Comparison of ENCODE assay signal across 8 cellular contexts in genomic region chr3:11720220-11721113, GRCh38.
DNase-seq lines count a peak whose midpoint lies in the region; ATAC-seq and TF ChIP-seq lines count a peak whose summit lies in the region.

No MANE protein-coding gene starts in this region.

- H3K36me3 Mint-ChIP-seq in IgD-negative memory B cell, result no peaks in the 10 kb centered on the region
- no peaks in the 10 kb centered on the region for H3K36me3 Mint-ChIP-seq in activated naive CD8-positive, alpha-beta T cell treated with anti-CD3 and anti-CD28 coated beads for 36 hours

- intact Hi-C loops in transverse colon (cut with DNase I; ENCODE audit: low total_unique reads), result no loop called here

- H3K27ac ChIP-seq in transverse colon, result peak overlapping the region; percentile 91 to 98 (median 96)

- H3K4me1 ChIP-seq in BE2C (no peaks in the 10 kb centered on the region), transverse colon (peaks cover 8 to 37% (median 20%) of the 10 kb centered on the region in 4 donors)

- DNase-seq in BE2C (peak; percentile 8), SK-N-DZ (ENCODE audit: low spot score) (peak; percentile 44), glomerular visceral epithelial cell (ENCODE audit: extremely low spot score) (peak; percentile 77), occipital lobe (lab: John Stamatoyannopoulos, UW) (peak; percentile 60), transverse colon (peak; percentile 87)
- peak; percentile 62 for DNase-seq in activated naive CD8-positive, alpha-beta T cell treated with anti-CD3 and anti-CD28 coated beads for 36 hours

- TF ChIP-seq CTCF in BE2C (IDR thresholded peaks at IDR 0.05; ENCODE audit: low read depth, low read length), result no peak
- TF ChIP-seq CTCF in transverse colon (IDR thresholded peaks at IDR 0.05), result peak in 1 of 5 experiments; percentile 28

- peaks cover 36% of the 10 kb centered on the region for H3K27me3 ChIP-seq in BE2C
- no peaks in the 10 kb centered on the region for H3K27me3 ChIP-seq in transverse colon

- no peaks in the 10 kb centered on the region for H3K36me3 ChIP-seq in BE2C
- no peaks in the 10 kb centered on the region for H3K36me3 ChIP-seq in transverse colon

- H3K9me3 ChIP-seq in BE2C (no peaks in the 10 kb centered on the region), transverse colon (no peaks in the 10 kb centered on the region)

- H3K4me1 Mint-ChIP-seq in IgD-negative memory B cell, result peaks cover 21 to 27% (median 23%) of the 10 kb centered on the region in 3 donors
- H3K4me1 Mint-ChIP-seq in activated naive CD8-positive, alpha-beta T cell treated with anti-CD3 and anti-CD28 coated beads for 36 hours, result peaks cover 21% of the 10 kb centered on the region

- TF ChIP-seq POLR2A in transverse colon (IDR thresholded peaks at IDR 0.05), result peak; percentile 91

- H3K9me3 Mint-ChIP-seq in IgD-negative memory B cell, result no peaks in the 10 kb centered on the region
- no peaks in the 10 kb centered on the region for H3K9me3 Mint-ChIP-seq in activated naive CD8-positive, alpha-beta T cell treated with anti-CD3 and anti-CD28 coated beads for 36 hours

- in situ Hi-C loops in transverse colon (cut with MboI; ENCODE audit: low pct_ligation_motif_present in 1 of 4, low pct_unique_long_range_greater_than_20kb in 1 of 4, low sequenced_read_pairs in 3 of 4), result no loop called here

- TF ChIP-seq EP300 in transverse colon (IDR thresholded peaks at IDR 0.05; ENCODE audit: low read depth), result no peak

- WGBS in transverse colon (ENCODE audit: low coverage in 1 of 2), 2 donors, result 0 to 1% methylated on average over 3 to 24 of the region's 71 CpGs

- ATAC-seq in GM19351 (IDR thresholded peaks at IDR 0.05; ENCODE audit: unreplicated experiment), result peak; percentile 38

- no peaks in the 10 kb centered on the region for H3K27me3 Mint-ChIP-seq in IgD-negative memory B cell
- H3K27me3 Mint-ChIP-seq in activated naive CD8-positive, alpha-beta T cell treated with anti-CD3 and anti-CD28 coated beads for 36 hours, result peaks cover 27% of the 10 kb centered on the region

- H3K27ac Mint-ChIP-seq in IgD-negative memory B cell, result peak overlapping the region; percentile 87 to 98 (median 93)
- no peak overlapping the region for H3K27ac Mint-ChIP-seq in activated naive CD8-positive, alpha-beta T cell treated with anti-CD3 and anti-CD28 coated beads for 36 hours

- H3K4me3 ChIP-seq in BE2C (ENCODE audit: low read depth, low read length) (peak overlapping the region; percentile 37), transverse colon (peak overlapping the region; percentile 61 to 95 (median 76))

- peak overlapping the region; percentile 93 to 99 (median 97) for H3K4me3 Mint-ChIP-seq in IgD-negative memory B cell
- H3K4me3 Mint-ChIP-seq in activated naive CD8-positive, alpha-beta T cell treated with anti-CD3 and anti-CD28 coated beads for 36 hours, result peak overlapping the region; percentile 88

Comparison
In these comparisons a context has a peak if more than half of its experiments do, and no peak if none do; other contexts are left out.
1. Peak in every context shown above with its lines: DNase-seq, ATAC-seq, H3K4me3 ChIP-seq and H3K27ac ChIP-seq.
2. DNase-seq: peak in every context shown above with its lines; median percentile 87 in transverse colon; 77 in glomerular visceral epithelial cell; 62 in activated naive CD8-positive, alpha-beta T cell treated with anti-CD3 and anti-CD28 coated beads for 36 hours; 60 in occipital lobe; 44 in SK-N-DZ; 8 in BE2C.